33 cellular contexts compared by ENCODE assay signal in the genomic region with DNA sequence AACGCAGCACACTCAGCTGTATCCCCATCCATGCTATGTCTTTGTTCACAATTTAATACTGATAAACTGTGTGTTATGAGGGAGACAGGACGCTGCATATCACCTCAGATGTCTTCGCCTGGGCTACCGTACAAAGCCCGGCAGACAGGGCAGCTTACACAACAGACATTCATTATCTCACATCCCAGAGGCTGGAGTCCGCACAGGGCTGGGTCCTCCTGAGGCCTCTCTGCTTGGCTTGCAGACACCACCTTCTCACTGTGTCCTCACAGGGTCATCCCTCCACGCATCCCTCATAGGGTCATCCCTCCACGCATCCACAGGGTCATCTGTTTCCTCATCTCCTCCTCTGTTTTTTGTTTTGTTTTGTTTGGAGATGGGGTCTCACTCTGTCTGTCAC.
"Had no signal": no experiment of that assay in that cellular context is flagged by ENCODE, and none has a peak within 500 bp of the region (broad histone marks: within the 10 kb centered on the region; RNA-seq: fewer than 3 reads in every experiment).

No MANE protein-coding gene starts in this region.

- H3K27me3 Mint-ChIP-seq: activated CD8-positive, alpha-beta T cell treated with anti-CD3 and anti-CD28 coated beads for 36 hours; activated T-helper 17 cell treated with anti-CD3 and anti-CD28 coated beads, Interleukin-2, amount 50 U/mL, for 72 hours; brain had no signal

- H3K9me3 ChIP-seq: adrenal gland, MG63, SJCRH30 had no signal

- H3K4me3 Mint-ChIP-seq: activated CD8-positive, alpha-beta T cell treated with anti-CD3 and anti-CD28 coated beads for 36 hours; activated naive CD4-positive, alpha-beta T cell treated with anti-CD3 and anti-CD28 coated beads for 36 hours; activated T-cell treated with anti-CD3 and anti-CD28 coated beads, Interleukin-2, amount 50 U/mL, for 72 hours; activated T-helper 17 cell treated with anti-CD3 and anti-CD28 coated beads, Interleukin-2, amount 50 U/mL, for 72 hours; brain had no signal

- H3K36me3 Mint-ChIP-seq: activated naive CD4-positive, alpha-beta T cell treated with anti-CD3 and anti-CD28 coated beads, Interleukin-2, amount 50 U/mL, for 72 hours; brain had no signal

- H3K27ac ChIP-seq: adrenal gland, SJCRH30, SK-N-MC, WERI-Rb-1 had no signal

- H3K4me3 ChIP-seq: adrenal gland, MG63, SJCRH30, SK-N-MC had no signal

- H3K27me3 ChIP-seq: adrenal gland, MG63, SJCRH30 had no signal

- H3K27ac Mint-ChIP-seq: activated CD8-positive, alpha-beta T cell treated with anti-CD3 and anti-CD28 coated beads for 36 hours; activated naive CD4-positive, alpha-beta T cell treated with anti-CD3 and anti-CD28 coated beads for 36 hours; activated T-cell treated with anti-CD3 and anti-CD28 coated beads, Interleukin-2, amount 50 U/mL, for 72 hours; activated T-helper 17 cell treated with anti-CD3 and anti-CD28 coated beads, Interleukin-2, amount 50 U/mL, for 72 hours; brain had no signal

- H3K4me1 Mint-ChIP-seq: activated T-helper 17 cell treated with anti-CD3 and anti-CD28 coated beads, Interleukin-2, amount 50 U/mL, for 72 hours had no signal

- H3K9me3 Mint-ChIP-seq: activated CD8-positive, alpha-beta T cell treated with anti-CD3 and anti-CD28 coated beads for 36 hours; activated naive CD4-positive, alpha-beta T cell treated with anti-CD3 and anti-CD28 coated beads for 36 hours; activated naive CD4-positive, alpha-beta T cell treated with anti-CD3 and anti-CD28 coated beads, Interleukin-2, amount 50 U/mL, for 72 hours; activated T-cell treated with anti-CD3 and anti-CD28 coated beads, Interleukin-2, amount 50 U/mL, for 72 hours; activated T-helper 17 cell treated with anti-CD3 and anti-CD28 coated beads, Interleukin-2, amount 50 U/mL, for 72 hours had no signal

- ATAC-seq: activated CD8-positive, alpha-beta T cell treated with anti-CD3 and anti-CD28 coated beads for 36 hours; activated naive CD4-positive, alpha-beta T cell treated with anti-CD3 and anti-CD28 coated beads, Interleukin-2, amount 50 U/mL, for 72 hours; activated T-cell treated with anti-CD3 and anti-CD28 coated beads, Interleukin-2, amount 50 U/mL, for 72 hours; activated T-helper 17 cell treated with anti-CD3 and anti-CD28 coated beads, Interleukin-2, amount 50 U/mL, for 72 hours had no signal

- H3K36me3 ChIP-seq: adrenal gland, MG63, SJCRH30, WERI-Rb-1 had no signal

- DNase-seq: activated CD4-positive, alpha-beta T cell treated with anti-CD3 and anti-CD28 coated beads for 1 hour; activated CD4-positive, alpha-beta T cell treated with anti-CD3 and anti-CD28 coated beads for 48 hours; activated CD4-positive, alpha-beta T cell treated with anti-CD3 and anti-CD28 coated beads, Interleukin-2, amount 50 U/mL, for 4 hours; activated CD4-positive, CD25-positive, alpha-beta regulatory T cell; activated CD8-positive, alpha-beta T cell treated with anti-CD3 and anti-CD28 coated beads for 36 hours; activated gamma-delta T cell treated with Interleukin-2 at 50 U/mL for 16 hours; activated naive CD4-positive, alpha-beta T cell treated with anti-CD3 and anti-CD28 coated beads for 36 hours; activated T-cell treated with anti-CD3 and anti-CD28 coated beads, Interleukin-2, amount 50 U/mL, for 1 hour; activated T-cell treated with anti-CD3 and anti-CD28 coated beads, Interleukin-2, amount 50 U/mL, for 72 hours; adrenal gland; Kasumi-1; KG1; MG63; MV-4-11; NCI-H1092 treated with DMSO at 0.1 percent for 48 hours; NCI-H1417; NCI-H146; NCI-H187; NCI-H2029 treated with DMSO at 0.1 percent for 48 hours; NCI-H2107; NCI-H2171; NCI-H510A; NCI-H526; NCI-H748 treated with DMSO at 0.1 percent for 48 hours; NK-92 treated with Interleukin-12 subunit alpha and Interleukin-12 subunit beta, amount 100 ng/mL, for 24 hours; SHP77; SJCRH30; T1000; WERI-Rb-1 had no signal

- H3K4me1 ChIP-seq: adrenal gland, SJCRH30 had no signal
